ENCODE assay signal across 13 cellular contexts in genomic region chr17:78417531-78417909, GRCh38. TPM values are rescaled to one million over a fixed set of nuclear protein-coding genes. Genes with fewer than 3 reads are reported as not detected.
DNase-seq lines count a peak whose midpoint lies in the region; ATAC-seq and TF ChIP-seq lines count a peak whose summit lies in the region.
"Had no signal": no experiment of that assay in that cellular context is flagged by ENCODE, and none has a peak within 500 bp of the region (broad histone marks: within the 10 kb centered on the region; RNA-seq: fewer than 3 reads in every experiment).

No MANE protein-coding gene starts in this region.

- no peaks in the 10 kb centered on the region for H3K9me3 ChIP-seq in body of pancreas
- no peaks in the 10 kb centered on the region for H3K9me3 ChIP-seq in testis

- TF ChIP-seq POLR2A in body of pancreas (IDR thresholded peaks at IDR 0.05) (no peak), testis (IDR thresholded peaks at IDR 0.05) (no peak)

- ATAC-seq in body of pancreas: no peak

- intact Hi-C loops in body of pancreas (cut with DNase I): no loop called here
- intact Hi-C loops in testis (cut with DNase I; ENCODE audit: low total_unique reads): no loop called here

- peak overlapping the region; percentile 98 for H3K27ac Mint-ChIP-seq in activated T-cell treated with anti-CD3 and anti-CD28 coated beads, Interleukin-2, amount 50 U/mL, for 24 hours
- peak overlapping the region; percentile 94 for H3K27ac Mint-ChIP-seq in mesothelial cell of epicardium

- H3K4me3 ChIP-seq in body of pancreas (no peak overlapping the region), testis (no peak overlapping the region)

- H3K27ac ChIP-seq in body of pancreas (peak overlapping the region in 3 of 4 donors; percentile 18 to 78 (median 56)), testis (peak overlapping the region; percentile 67 to 82)

- peaks cover 3% of the 10 kb centered on the region for H3K4me1 ChIP-seq in body of pancreas
- H3K4me1 ChIP-seq in testis: peaks cover 21% of the 10 kb centered on the region

- WGBS in body of pancreas, 2 donors: 89 to 90% methylated on average over 11 to 13 of the region's 13 CpGs
- WGBS in testis, 2 donors: 92 to 97% methylated on average over 11 to 13 of the region's 13 CpGs

- peaks cover 96% of the 10 kb centered on the region for H3K36me3 Mint-ChIP-seq in activated T-cell treated with anti-CD3 and anti-CD28 coated beads, Interleukin-2, amount 50 U/mL, for 24 hours (ENCODE audit: low read depth)
- H3K36me3 Mint-ChIP-seq in mesothelial cell of epicardium: peaks cover 19% of the 10 kb centered on the region

- H3K27me3 ChIP-seq in body of pancreas: no peaks in the 10 kb centered on the region
- no peaks in the 10 kb centered on the region for H3K27me3 ChIP-seq in testis

- H3K36me3 ChIP-seq in body of pancreas (replicated peaks in 1 of 2; ENCODE audit: insufficient read depth in 1 of 2, low read depth in 2 of 2) (no peaks in the 10 kb centered on the region), testis (ENCODE audit: low read depth, missing control alignments) (no peaks in the 10 kb centered on the region)

- H3K9me3 Mint-ChIP-seq in activated T-cell treated with anti-CD3 and anti-CD28 coated beads, Interleukin-2, amount 50 U/mL, for 24 hours: no peaks in the 10 kb centered on the region
- no peaks in the 10 kb centered on the region for H3K9me3 Mint-ChIP-seq in mesothelial cell of epicardium
- H3K9me3 Mint-ChIP-seq: H9 had no signal

- no peaks in the 10 kb centered on the region for H3K27me3 Mint-ChIP-seq in activated T-cell treated with anti-CD3 and anti-CD28 coated beads, Interleukin-2, amount 50 U/mL, for 24 hours
- no peaks in the 10 kb centered on the region for H3K27me3 Mint-ChIP-seq in mesothelial cell of epicardium (ENCODE audit: low read depth)

- no peak for DNase-seq in activated T-cell treated with anti-CD3 and anti-CD28 coated beads, Interleukin-2, amount 50 U/mL, for 24 hours
- no peak for DNase-seq in activated T-cell treated with anti-CD3 and anti-CD28 coated beads, Interleukin-2, amount 50 U/mL, for 48 hours
- DNase-seq in body of pancreas (no peak), mesothelial cell of epicardium (ENCODE audit: low spot score in 2 of 2, unreplicated experiment in 2 of 2) (no peak), testis (no peak), NCI-H1417 treated with DMSO at 0.1 percent for 48 hours (lab: John Stamatoyannopoulos, UW) (no peak), NCI-H128 (lab: John Stamatoyannopoulos, UW; ENCODE audit: unreplicated experiment) (no peak), T1000 (lab: John Stamatoyannopoulos, UW) (no peak)
- DNase-seq: H9; head of caudate nucleus; NCI-H69; stimulated activated CD4-positive, alpha-beta T cell treated with anti-CD3 and anti-CD28 coated beads, Interleukin-15, amount 100 ng/mL, for 24 hours; stimulated activated naive CD4-positive, alpha-beta T cell had no signal

- peaks cover 79% of the 10 kb centered on the region for H3K4me1 Mint-ChIP-seq in activated T-cell treated with anti-CD3 and anti-CD28 coated beads, Interleukin-2, amount 50 U/mL, for 24 hours (ENCODE audit: low read depth)
- H3K4me1 Mint-ChIP-seq in mesothelial cell of epicardium: peaks cover 20% of the 10 kb centered on the region

- TF ChIP-seq CTCF in body of pancreas (IDR thresholded peaks at IDR 0.05): no peak
- no peak for TF ChIP-seq CTCF in mesothelial cell of epicardium (IDR thresholded peaks at IDR 0.05; ENCODE audit: unreplicated experiment)
- TF ChIP-seq CTCF in testis (IDR thresholded peaks at IDR 0.05): no peak

- H3K4me3 Mint-ChIP-seq in activated T-cell treated with anti-CD3 and anti-CD28 coated beads, Interleukin-2, amount 50 U/mL, for 24 hours: no peak overlapping the region
- H3K4me3 Mint-ChIP-seq in mesothelial cell of epicardium: no peak overlapping the region
- H3K4me3 Mint-ChIP-seq: H9 had no signal

RNA-seq across cellular contexts. Expression of gene PGS1, which starts 39.1 kb away (rescaled TPM):
- 10 to 100 TPM; 17.1 to 30.4 TPM for total RNA-seq in body of pancreas
- total RNA-seq in mesothelial cell of epicardium: 62.0 to 66.5 TPM (median 62.3 TPM) in 3 replicates
- total RNA-seq in testis: 10 to 100 TPM; 50.4 to 58.4 TPM
- 34.9 TPM for polyA plus RNA-seq in testis (ENCODE audit: insufficient read depth, low read depth, low replicate concordance)

RNA-seq across cellular contexts. Expression of gene SOCS3, which starts 57.6 kb away (rescaled TPM):
- total RNA-seq in body of pancreas (10 to 100 TPM; 21.0 to 63.9 TPM), mesothelial cell of epicardium (45.7 to 50.0 TPM (median 49.8 TPM) in 3 replicates), testis (10 to 100 TPM in 1 of 2 donors, 1 to 10 TPM in 1; 2.2 to 17.8 TPM)
- 9.6 TPM for polyA plus RNA-seq in testis (ENCODE audit: insufficient read depth, low read depth, low replicate concordance)
